In genomic region chr13:99357149-99357596, GRCh38 we compare ENCODE assay signal across 8 cellular contexts. TPM values are rescaled to one million over a fixed set of nuclear protein-coding genes. Genes with fewer than 3 reads are reported as not detected.
DNase-seq lines count a peak whose midpoint lies in the region; ATAC-seq and TF ChIP-seq lines count a peak whose summit lies in the region.

No MANE protein-coding gene starts in this region.

- H3K36me3 ChIP-seq in lung (ENCODE audit: control insufficient read depth in 2 of 2, insufficient read depth in 2 of 2, low read length in 2 of 2) (peaks cover 5 to 12% of the 10 kb centered on the region in 2 donors), H7 (replicated peaks; ENCODE audit: control insufficient read depth, insufficient read depth, low read length) (peaks cover 3% of the 10 kb centered on the region)

- H3K4me3 ChIP-seq in lung (no peak overlapping the region), H7 (ENCODE audit: insufficient read depth, low read depth, low read length) (no peak overlapping the region)

- DNase-seq in activated naive CD4-positive, alpha-beta T cell treated with anti-CD3 and anti-CD28 coated beads, Interleukin-2, amount 50 U/mL, for 16 hours, result peak; percentile 58
- DNase-seq in lung (ENCODE audit: low spot score) (no peak), H7 (no peak), middle frontal gyrus (ENCODE audit: extremely low spot score, low spot score) (no peak), MV-4-11 (lab: John Stamatoyannopoulos, UW) (no peak)

- H3K9me3 ChIP-seq in lung (ENCODE audit: control insufficient read depth in 2 of 2, insufficient read depth in 1 of 2, low read length in 1 of 2), result no peaks in the 10 kb centered on the region

- 58 to 66% methylated on average over 8 of the region's 8 CpGs for WGBS in lung, 2 donors

- H3K27me3 ChIP-seq in lung (ENCODE audit: control insufficient read depth, insufficient read depth) (no peaks in the 10 kb centered on the region), H7 (ENCODE audit: control insufficient read depth, insufficient read depth, low read length) (no peaks in the 10 kb centered on the region)

- peaks cover 0 to 6% of the 10 kb centered on the region in 2 donors for H3K4me1 ChIP-seq in lung (ENCODE audit: control insufficient read depth in 2 of 2, insufficient read depth in 2 of 2, low read length in 2 of 2)

- TF ChIP-seq CTCF in lung (IDR thresholded peaks at IDR 0.05; ENCODE audit: control extremely low read depth, extremely low read depth), result no peak

- ATAC-seq in GM18907 (IDR thresholded peaks at IDR 0.05; ENCODE audit: unreplicated experiment) (peak; percentile 26), HG03103 (IDR thresholded peaks at IDR 0.05; ENCODE audit: low read depth, unreplicated experiment) (peak; percentile 40), lung (ENCODE audit: insufficient read depth, low FRiP score) (peak; percentile 51), HG02678 (IDR thresholded peaks at IDR 0.05; ENCODE audit: unreplicated experiment) (no peak)

- H3K27ac ChIP-seq in lung (ENCODE audit: low read depth in 1 of 2, low read length in 1 of 2), result peak overlapping the region in 1 of 2 donors; percentile 84

RNA-seq across cellular contexts. Expression of gene GPR183, which starts 50.0 kb away (rescaled TPM):
- 10 to 100 TPM in 1 of 2 donors, 1 to 10 TPM in 1; 6.3 to 38.3 TPM for total RNA-seq in lung
- polyA plus RNA-seq in lung, result 10 to 100 TPM in 1 of 2 donors, 1 to 10 TPM in 1; 6.6 to 25.5 TPM
- total RNA-seq in H7 (2014; rRNA removed; shearing (Covaris generic)), result not detected in 2 replicates
